11 cellular contexts compared by ENCODE assay signal in genomic region chr22:46726066-46726985, GRCh38. TPM values are rescaled to one million over a fixed set of nuclear protein-coding genes. Genes with fewer than 3 reads are reported as not detected.
DNase-seq lines count a peak whose midpoint lies in the region; ATAC-seq lines count a peak whose summit lies in the region.
"Had no signal": no experiment of that assay in that cellular context is flagged by ENCODE, and none has a peak within 500 bp of the region (broad histone marks: within the 10 kb centered on the region; RNA-seq: fewer than 3 reads in every experiment).

No MANE protein-coding gene starts in this region.

- H3K27me3 ChIP-seq in neuronal stem cell (ENCODE audit: control insufficient read depth in 3 of 3, insufficient read depth in 3 of 3, low read depth in 1 of 3, low read length in 3 of 3), result no peaks in the 10 kb centered on the region
- H3K27me3 ChIP-seq: esophagus squamous epithelium had no signal

- H3K27ac ChIP-seq in neuronal stem cell (replicated peaks; ENCODE audit: low read length), result no peak overlapping the region
- H3K27ac ChIP-seq: esophagus squamous epithelium, thoracic aorta had no signal

- no peak overlapping the region for H2BK120ac ChIP-seq in neuronal stem cell (ENCODE audit: low read depth, low read length)

- H3K14ac ChIP-seq in neuronal stem cell (ENCODE audit: low read length), result no peak overlapping the region

- H2BK12ac ChIP-seq in neuronal stem cell (ENCODE audit: low read length), result no peak overlapping the region

- H3K36me3 ChIP-seq in neuronal stem cell (replicated peaks in 1 of 2; ENCODE audit: control insufficient read depth in 2 of 2, insufficient read depth in 2 of 2, low read length in 2 of 2), result peaks cover 7 to 63% of the 10 kb centered on the region in 2 donors
- H3K36me3 ChIP-seq: thoracic aorta had no signal

- H3K4me2 ChIP-seq in neuronal stem cell (ENCODE audit: insufficient read depth, low read length, poor library complexity, severe bottlenecking), result no peak overlapping the region

- H2BK5ac ChIP-seq in neuronal stem cell (ENCODE audit: low read length), result no peak overlapping the region

- H4K8ac ChIP-seq in neuronal stem cell (ENCODE audit: low read depth, low read length), result no peak overlapping the region

- no CpG with 5 or more reads among the region's 38 CpGs for WGBS in neuronal stem cell (ENCODE audit: extremely low coverage in 2 of 2, insufficient read length in 2 of 2, insufficient replicate concordance in 1 of 2), 2 donors

- H3K18ac ChIP-seq in neuronal stem cell (ENCODE audit: low read length), result no peak overlapping the region

- H3K4me1 ChIP-seq in neuronal stem cell (ENCODE audit: control insufficient read depth in 2 of 2, insufficient read depth in 1 of 2, low read depth in 1 of 2, low read length in 2 of 2), result peaks cover 0 to 4% of the 10 kb centered on the region in 2 donors

- H3K4me3 ChIP-seq in neuronal stem cell (ENCODE audit: low read length in 2 of 2), result peak overlapping the region in 1 of 2 donors; percentile 26
- H3K4me3 ChIP-seq: esophagus squamous epithelium, thoracic aorta had no signal

- H3K9me3 ChIP-seq in neuronal stem cell (replicated peaks in 1 of 2; ENCODE audit: control insufficient read depth in 2 of 2, insufficient read depth in 1 of 2, low read depth in 1 of 2, low read length in 2 of 2), result no peaks in the 10 kb centered on the region
- H3K9me3 ChIP-seq: esophagus squamous epithelium, thoracic aorta had no signal

- DNase-seq in NCI-H2196 treated with DMSO at 0.1 percent for 48 hours (lab: John Stamatoyannopoulos, UW; ENCODE audit: unreplicated experiment) (peak; percentile 52), fibroblast of gingiva (ENCODE audit: low read depth) (peak; percentile 76), neuronal stem cell (ENCODE audit: low spot score) (no peak), kidney tubule cell (ENCODE audit: low spot score) (no peak)
- DNase-seq: EL, esophagus squamous epithelium had no signal

- no peak overlapping the region for H4K91ac ChIP-seq in neuronal stem cell (ENCODE audit: low read depth, low read length, poor library complexity)

- H3K9ac ChIP-seq in neuronal stem cell (ENCODE audit: low read depth, low read length, poor library complexity), result peak overlapping the region; percentile 25

- H2AK5ac ChIP-seq in neuronal stem cell (ENCODE audit: low read depth, low read length), result no peak overlapping the region

- H2BK15ac ChIP-seq in neuronal stem cell (ENCODE audit: low read length), result no peak overlapping the region

- H3K23ac ChIP-seq in neuronal stem cell (ENCODE audit: low read depth, low read length, poor library complexity), result no peak overlapping the region

- no peak overlapping the region for H3K4ac ChIP-seq in neuronal stem cell (ENCODE audit: low read length)

- H3K79me1 ChIP-seq in neuronal stem cell (ENCODE audit: low read depth, low read length), result peaks cover 26% of the 10 kb centered on the region

- H2AFZ ChIP-seq in neuronal stem cell (ENCODE audit: low read length), result no peak overlapping the region

- ATAC-seq in GM19463 (IDR thresholded peaks at IDR 0.05; ENCODE audit: unreplicated experiment) (peak; percentile 47), HG02852 (IDR thresholded peaks at IDR 0.05; ENCODE audit: unreplicated experiment) (no peak), HG03378 (IDR thresholded peaks at IDR 0.05; ENCODE audit: unreplicated experiment) (no peak), HG02623 (IDR thresholded peaks at IDR 0.05; ENCODE audit: unreplicated experiment) (no peak)

RNA-seq across cellular contexts. Expression of gene CERK, which starts 11.7 kb away (rescaled TPM):
- 50.9 TPM for polyA plus RNA-seq in neuronal stem cell (2013, experiment 1 of 2)
- polyA plus RNA-seq in neuronal stem cell (2013, experiment 2 of 2), result 51.4 TPM

RNA-seq across cellular contexts. Expression of gene TBC1D22A, which starts 36.1 kb away (rescaled TPM):
- 10.2 TPM for polyA plus RNA-seq in neuronal stem cell (2013, experiment 1 of 2)
- 10.6 TPM for polyA plus RNA-seq in neuronal stem cell (2013, experiment 2 of 2)

Comparison
In these comparisons a context has a peak if more than half of its experiments do, and no peak if none do; other contexts are left out.
1. DNase-seq: peak in NCI-H2196 treated with DMSO at 0.1 percent for 48 hours (single experiment) and fibroblast of gingiva (single experiment); none in neuronal stem cell (single experiment) and kidney tubule cell (single experiment).